Comparison of ENCODE assay signal across 9 cellular contexts in the genomic region with DNA sequence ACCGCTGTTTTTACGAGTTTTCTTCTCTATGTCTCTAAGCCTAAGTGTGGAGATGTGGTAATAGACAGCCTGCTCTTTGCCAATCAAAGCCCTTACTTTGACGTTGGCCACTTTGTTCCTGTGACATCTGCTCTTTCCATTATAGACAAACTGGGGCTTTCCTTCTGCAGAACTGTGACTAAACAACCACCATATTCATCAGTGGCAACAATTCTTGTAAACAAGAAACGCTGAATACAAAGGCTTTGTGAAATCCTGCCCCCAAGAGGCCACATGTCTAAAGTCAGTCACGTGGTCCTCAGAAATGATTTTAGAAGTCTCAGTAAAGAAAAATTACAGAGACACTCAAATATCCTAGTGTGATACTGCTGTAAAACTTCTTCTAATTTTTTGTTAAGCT. TPM values are rescaled to one million over a fixed set of nuclear protein-coding genes. Genes with fewer than 3 reads are reported as not detected.
DNase-seq lines count a peak whose midpoint lies in the region; ATAC-seq lines count a peak whose summit lies in the region.
"Had no signal": no experiment of that assay in that cellular context is flagged by ENCODE, and none has a peak within 500 bp of the region (broad histone marks: within the 10 kb centered on the region; RNA-seq: fewer than 3 reads in every experiment).

No MANE protein-coding gene starts in this region.

- ATAC-seq in GM19324 (IDR thresholded peaks at IDR 0.05; ENCODE audit: low FRiP score, unreplicated experiment) (peak; percentile 49), HG03442 (IDR thresholded peaks at IDR 0.05; ENCODE audit: unreplicated experiment) (peak; percentile 90), HG02970 (IDR thresholded peaks at IDR 0.05; ENCODE audit: low FRiP score, unreplicated experiment) (no peak)

- no peak overlapping the region for H3K4me3 ChIP-seq in ectodermal cell (ENCODE audit: insufficient read depth, low read depth, low read length)
- H3K4me3 ChIP-seq in mucosa of rectum (ENCODE audit: low read length in 2 of 2): no peak overlapping the region
- H3K4me3 ChIP-seq: BLaER1 treated with 17β-estradiol and CSF1 and Interleukin-3, amounts not matched to agents 10 nM and 100 nM had no signal

- peak overlapping the region in 1 of 2 donors; percentile 10 for H3K9ac ChIP-seq in mucosa of rectum (ENCODE audit: low read depth in 1 of 2, low read length in 2 of 2)
- H3K9ac ChIP-seq: BLaER1 treated with 17β-estradiol and CSF1 and Interleukin-3, amounts not matched to agents 10 nM and 100 nM had no signal

- peak in 2 of 3 experiments; percentile 61 to 76 for DNase-seq in NCI-H1417 (lab: John Stamatoyannopoulos, UW)
- DNase-seq in NCI-H1417 treated with DMSO at 0.1 percent for 48 hours (lab: John Stamatoyannopoulos, UW): no peak
- DNase-seq in RPMI8226: peak; percentile 64

- H3K27ac ChIP-seq in ectodermal cell (ENCODE audit: insufficient read depth, low read depth, low read length, poor library complexity, severe bottlenecking) (peak overlapping the region; percentile 54), mucosa of rectum (ENCODE audit: low read depth in 2 of 2, low read length in 2 of 2) (peak overlapping the region; percentile 0 to 51)
- H3K27ac ChIP-seq: BLaER1 treated with 17β-estradiol and CSF1 and Interleukin-3, amounts not matched to agents 10 nM and 100 nM had no signal

- 39 to 56% methylated on average over 3 to 5 of the region's 5 CpGs for WGBS in ectodermal cell, 2 experiments

- H3K27me3 ChIP-seq in ectodermal cell (ENCODE audit: control insufficient read depth, insufficient read depth, low read length, poor library complexity, severe bottlenecking) (no peaks in the 10 kb centered on the region), mucosa of rectum (ENCODE audit: control insufficient read depth in 2 of 2, insufficient read depth in 2 of 2, low read length in 2 of 2) (no peaks in the 10 kb centered on the region)
- H3K27me3 ChIP-seq: BLaER1 treated with 17β-estradiol and CSF1 and Interleukin-3, amounts not matched to agents 10 nM and 100 nM had no signal

- H3K9me3 ChIP-seq in ectodermal cell (ENCODE audit: control insufficient read depth, low read length) (no peaks in the 10 kb centered on the region), mucosa of rectum (ENCODE audit: control insufficient read depth in 2 of 2, low read length in 2 of 2) (no peaks in the 10 kb centered on the region)
- H3K9me3 ChIP-seq: BLaER1 treated with 17β-estradiol and CSF1 and Interleukin-3, amounts not matched to agents 10 nM and 100 nM had no signal

- H3K4me1 ChIP-seq in ectodermal cell (ENCODE audit: control insufficient read depth, insufficient read depth, low read length): peaks cover 7% of the 10 kb centered on the region
- peaks cover 26 to 49% of the 10 kb centered on the region in 2 donors for H3K4me1 ChIP-seq in mucosa of rectum (ENCODE audit: control insufficient read depth in 2 of 2, insufficient read depth in 2 of 2, low read length in 2 of 2)
- H3K4me1 ChIP-seq: BLaER1 treated with 17β-estradiol and CSF1 and Interleukin-3, amounts not matched to agents 10 nM and 100 nM had no signal

- H3K36me3 ChIP-seq in ectodermal cell (ENCODE audit: control insufficient read depth, insufficient read depth, low read length): no peaks in the 10 kb centered on the region
- H3K36me3 ChIP-seq in mucosa of rectum (ENCODE audit: control insufficient read depth in 2 of 2, insufficient read depth in 2 of 2, low read length in 2 of 2): no peaks in the 10 kb centered on the region
- H3K36me3 ChIP-seq: BLaER1 treated with 17β-estradiol and CSF1 and Interleukin-3, amounts not matched to agents 10 nM and 100 nM had no signal

RNA-seq across cellular contexts. Expression of a gene that starts 59.6 kb away (rescaled TPM):
- 108 TPM for polyA plus RNA-seq in ectodermal cell (2013, experiment 1 of 4)
- polyA plus RNA-seq in ectodermal cell (2013, experiment 2 of 4): 105 TPM
- 90.2 TPM for polyA plus RNA-seq in ectodermal cell (2013, experiment 3 of 4)
- 99.3 TPM for polyA plus RNA-seq in ectodermal cell (2013, experiment 4 of 4)
